Comparison of ENCODE assay signal across 20 cellular contexts in the genomic region with DNA sequence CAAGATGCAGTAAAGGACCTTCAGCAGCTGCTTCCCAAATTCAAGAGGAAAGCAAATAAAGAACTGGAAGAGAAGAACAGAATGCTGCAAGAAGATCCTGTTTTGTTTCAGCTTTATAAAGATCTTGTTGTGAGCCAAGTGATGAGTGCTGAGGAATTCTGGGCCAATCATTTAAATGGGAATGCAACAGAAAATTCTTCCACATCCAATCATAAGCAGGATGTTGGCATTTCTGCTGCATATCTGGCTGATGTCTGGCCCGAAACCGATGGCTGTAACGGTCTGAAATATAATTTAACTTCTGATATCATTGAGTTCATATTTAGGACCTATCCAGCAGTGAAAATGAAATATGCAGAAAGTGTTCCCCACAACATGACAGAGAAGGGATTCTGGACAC.
DNase-seq lines count a peak whose midpoint lies in the region; FAIRE-seq and TF ChIP-seq lines count a peak whose summit lies in the region.
"Had no signal": no experiment of that assay in that cellular context is flagged by ENCODE, and none has a peak within 500 bp of the region (broad histone marks: within the 10 kb centered on the region; RNA-seq: fewer than 3 reads in every experiment).

No MANE protein-coding gene starts in this region.

- H3K27ac Mint-ChIP-seq in type B pancreatic cell = no peak overlapping the region
- H3K27ac Mint-ChIP-seq: B cell; CD4-positive, alpha-beta memory T cell; H9; IgD-negative memory B cell had no signal

- H3K27me3 ChIP-seq in SK-N-SH (ENCODE audit: insufficient read depth) = no peaks in the 10 kb centered on the region

- peak overlapping the region; percentile 43; the same call in 1 of the 2 replicates for H3K4me2 ChIP-seq in SK-N-SH

- peaks cover 19% of the 10 kb centered on the region for H3K4me1 Mint-ChIP-seq in type B pancreatic cell (ENCODE audit: unreplicated experiment)
- H3K4me1 Mint-ChIP-seq: B cell; CD4-positive, alpha-beta memory T cell; IgD-negative memory B cell had no signal

- H3K9ac ChIP-seq in SK-N-SH = no peak overlapping the region

- no peak for TF ChIP-seq CTCF in SK-N-SH (IDR thresholded peaks at IDR 0.05)
- TF ChIP-seq CTCF in type B pancreatic cell (conservative IDR thresholded peaks at IDR 0.05) = no peak
- TF ChIP-seq CTCF in lower leg skin (IDR thresholded peaks at IDR 0.05) = no peak

- H3K36me3 Mint-ChIP-seq in type B pancreatic cell = no peaks in the 10 kb centered on the region
- H3K36me3 Mint-ChIP-seq: CD4-positive, alpha-beta memory T cell; IgD-negative memory B cell had no signal

- 21% methylated on average over 3 of the region's 3 CpGs for WGBS in SK-N-SH (ENCODE audit: low lambda C conversion rate)
- WGBS in lower leg skin, 2 donors = 56 to 70% methylated on average over 3 of the region's 3 CpGs

- H3F3A ChIP-seq in SK-N-SH (replicated peaks; ENCODE audit: insufficient read depth) = no peaks in the 10 kb centered on the region

- H3K9me3 Mint-ChIP-seq in type B pancreatic cell = peaks cover 2% of the 10 kb centered on the region
- H3K9me3 Mint-ChIP-seq: IgD-negative memory B cell had no signal

- H3K4me3 Mint-ChIP-seq in type B pancreatic cell = no peak overlapping the region
- H3K4me3 Mint-ChIP-seq: B cell; CD4-positive, alpha-beta memory T cell; H9; IgD-negative memory B cell had no signal

- no peak; a peak in 1 of 4 replicates for TF ChIP-seq EP300 in SK-N-SH (IDR thresholded peaks at IDR 0.05; ENCODE audit: borderline replicate concordance in 1 of 2, low read depth in 1 of 2, low read length in 1 of 2)

- no peak for TF ChIP-seq POLR2A in lower leg skin (IDR thresholded peaks at IDR 0.05)

- H3K27me3 Mint-ChIP-seq in type B pancreatic cell = peaks cover 8% of the 10 kb centered on the region
- H3K27me3 Mint-ChIP-seq: CD4-positive, alpha-beta memory T cell had no signal

- H2AFZ ChIP-seq in SK-N-SH (ENCODE audit: low read depth) = peak overlapping the region; percentile 74

- H3K4me1 ChIP-seq in SK-N-SH (ENCODE audit: control insufficient read depth in 1 of 2, insufficient read depth in 2 of 2, low read depth in 1 of 2, low read length in 1 of 2) = peaks cover 18 to 43% of the 10 kb centered on the region in 2 experiments

- H3K4me3 ChIP-seq in SK-N-SH (ENCODE audit: low read depth in 2 of 2, low read length in 1 of 2) (0 out of 4 replicates have a peak overlapping the region, but pooled peaks of 1 of the 2 experiments have one; percentile 11), lower leg skin (ENCODE audit: low read depth, poor library complexity, severe bottlenecking) (no peak overlapping the region)

- H3K79me2 ChIP-seq in SK-N-SH (ENCODE audit: insufficient read depth) = no peaks in the 10 kb centered on the region

- H4K20me1 ChIP-seq in SK-N-SH (ENCODE audit: insufficient read depth) = no peaks in the 10 kb centered on the region

- no peak for TF ChIP-seq RAD21 in SK-N-SH (IDR thresholded peaks at IDR 0.05; ENCODE audit: low read length)

- FAIRE-seq in GM19239 (lab: Jason Lieb, UNC) = no peak
- FAIRE-seq: GM12891 had no signal

- no peaks in the 10 kb centered on the region for H3K36me3 ChIP-seq in SK-N-SH (replicated peaks in 1 of 2; ENCODE audit: control insufficient read depth in 1 of 2, insufficient read depth in 2 of 2, low read length in 1 of 2)

- POLR2A ChIA-PET in SK-N-SH (lab: Yijun Ruan, JAX) = interaction anchor here (1.1 kb wide), 1 partner anchor 176 kb away, joined by 3 read pairs; a partner anchor contains a TSS

- intact Hi-C loops in lower leg skin (cut with DNase I; ENCODE audit: low total_unique reads) = no loop called here

- H3K9me2 ChIP-seq in SK-N-SH = no peaks in the 10 kb centered on the region

- CTCF ChIA-PET in SK-N-SH (lab: Yijun Ruan, JAX) = interaction anchor here (0.6 to 2.8 kb wide), 5 partner anchors 9 to 358 kb away, joined by 3 to 12 read pairs (median 4); no protein-coding TSS in a partner anchor

- peak overlapping the region; percentile 46 to 99; a peak in 3 of 4 replicates for H3K27ac ChIP-seq in SK-N-SH (ENCODE audit: low read depth in 2 of 2, low read length in 1 of 2)
- H3K27ac ChIP-seq: 22Rv1, C4-2B had no signal

- peak; percentile 21 for DNase-seq in AG08395 (ENCODE audit: low spot score)
- peak; percentile 17 for DNase-seq in GM03348 (ENCODE audit: low spot score)
- DNase-seq in SK-N-SH = no peak
- peak; percentile 4 for DNase-seq in middle frontal gyrus (ENCODE audit: extremely low spot score, low spot score)
- DNase-seq in type B pancreatic cell (ENCODE audit: extremely low spot score, unreplicated experiment) = no peak
- DNase-seq in lower leg skin (ENCODE audit: low spot score in 2 of 2) = no peak
- DNase-seq in amniotic stem cell (lab: John Stamatoyannopoulos, UW) = no peak
- DNase-seq in GM19239 (ENCODE audit: insufficient read length, low spot score) = no peak
- DNase-seq: CD4-positive, alpha-beta memory T cell; COR-L47; DND-41; GF-D8; GOT3; H9; KG1 had no signal

- no peaks in the 10 kb centered on the region for H3K9me3 ChIP-seq in SK-N-SH

TF ChIP-seq in SK-N-SH, 30 proteins besides CTCF, POLR2A, EP300 and RAD21 (continues in another document):
- TF ChIP-seq MEF2A (IDR thresholded peaks at IDR 0.05; ENCODE audit: borderline replicate concordance, low read depth) (no peak), EZH2phosphoT487 (IDR thresholded peaks at IDR 0.05; ENCODE audit: borderline replicate concordance, low read depth) (no peak), POLR2AphosphoS5 (IDR thresholded peaks at IDR 0.05; ENCODE audit: low read depth, low read length) (no peak), SMC3 (IDR thresholded peaks at IDR 0.05; ENCODE audit: low read depth, low read length) (no peak), GABPA (IDR thresholded peaks at IDR 0.05; ENCODE audit: low read depth) (no peak), RFX5 (IDR thresholded peaks at IDR 0.05; ENCODE audit: low read length) (0 out of 2 replicates have a peak, but pooled peaks have one; percentile 49), RXRA (IDR thresholded peaks at IDR 0.05; ENCODE audit: borderline replicate concordance, low read depth) (no peak), ELF1 (IDR thresholded peaks at IDR 0.05) (no peak), TEAD4 (IDR thresholded peaks at IDR 0.05; ENCODE audit: borderline replicate concordance, insufficient read depth) (no peak), CHD2 (IDR thresholded peaks at IDR 0.05; ENCODE audit: low read length, partially characterized antibody) (no peak), FOXM1 (IDR thresholded peaks at IDR 0.05; ENCODE audit: low read depth) (no peak), NFIC (IDR thresholded peaks at IDR 0.05; ENCODE audit: borderline replicate concordance) (no peak), FOXJ3 (CRISPR knock-in tag; IDR thresholded peaks at IDR 0.05) (no peak), GATA2 (CRISPR knock-in tag; IDR thresholded peaks at IDR 0.05) (no peak), JUND (IDR thresholded peaks at IDR 0.05) (0 out of 2 replicates have a peak, but pooled peaks have one; percentile 15), FOSL2 (IDR thresholded peaks at IDR 0.05; ENCODE audit: borderline replicate concordance, low read depth) (0 out of 2 replicates have a peak, but pooled peaks have one; percentile 3), NRF1 (IDR thresholded peaks at IDR 0.05; ENCODE audit: low read depth, low read length) (no peak), TAF1 (IDR thresholded peaks at IDR 0.05; ENCODE audit: borderline replicate concordance, low read depth, low read length) (no peak), RCOR1 (IDR thresholded peaks at IDR 0.05; ENCODE audit: low read length) (0 out of 2 replicates have a peak, but pooled peaks have one; percentile 7)
- TF ChIP-seq, protein P1, sequence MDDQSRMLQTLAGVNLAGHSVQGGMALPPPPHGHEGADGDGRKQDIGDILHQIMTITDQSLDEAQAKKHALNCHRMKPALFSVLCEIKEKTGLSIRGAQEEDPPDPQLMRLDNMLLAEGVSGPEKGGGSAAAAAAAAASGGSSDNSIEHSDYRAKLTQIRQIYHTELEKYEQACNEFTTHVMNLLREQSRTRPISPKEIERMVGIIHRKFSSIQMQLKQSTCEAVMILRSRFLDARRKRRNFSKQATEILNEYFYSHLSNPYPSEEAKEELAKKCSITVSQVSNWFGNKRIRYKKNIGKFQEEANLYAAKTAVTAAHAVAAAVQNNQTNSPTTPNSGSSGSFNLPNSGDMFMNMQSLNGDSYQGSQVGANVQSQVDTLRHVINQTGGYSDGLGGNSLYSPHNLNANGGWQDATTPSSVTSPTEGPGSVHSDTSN (IDR thresholded peaks at IDR 0.05) = no peak
- TF ChIP-seq, protein P2, sequence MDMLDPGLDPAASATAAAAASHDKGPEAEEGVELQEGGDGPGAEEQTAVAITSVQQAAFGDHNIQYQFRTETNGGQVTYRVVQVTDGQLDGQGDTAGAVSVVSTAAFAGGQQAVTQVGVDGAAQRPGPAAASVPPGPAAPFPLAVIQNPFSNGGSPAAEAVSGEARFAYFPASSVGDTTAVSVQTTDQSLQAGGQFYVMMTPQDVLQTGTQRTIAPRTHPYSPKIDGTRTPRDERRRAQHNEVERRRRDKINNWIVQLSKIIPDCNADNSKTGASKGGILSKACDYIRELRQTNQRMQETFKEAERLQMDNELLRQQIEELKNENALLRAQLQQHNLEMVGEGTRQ (IDR thresholded peaks at IDR 0.05; ENCODE audit: borderline replicate concordance, low read depth, low read length) = no peak
- TF ChIP-seq, protein P3, sequence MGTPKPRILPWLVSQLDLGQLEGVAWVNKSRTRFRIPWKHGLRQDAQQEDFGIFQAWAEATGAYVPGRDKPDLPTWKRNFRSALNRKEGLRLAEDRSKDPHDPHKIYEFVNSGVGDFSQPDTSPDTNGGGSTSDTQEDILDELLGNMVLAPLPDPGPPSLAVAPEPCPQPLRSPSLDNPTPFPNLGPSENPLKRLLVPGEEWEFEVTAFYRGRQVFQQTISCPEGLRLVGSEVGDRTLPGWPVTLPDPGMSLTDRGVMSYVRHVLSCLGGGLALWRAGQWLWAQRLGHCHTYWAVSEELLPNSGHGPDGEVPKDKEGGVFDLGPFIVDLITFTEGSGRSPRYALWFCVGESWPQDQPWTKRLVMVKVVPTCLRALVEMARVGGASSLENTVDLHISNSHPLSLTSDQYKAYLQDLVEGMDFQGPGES (IDR thresholded peaks at IDR 0.05; ENCODE audit: low read depth, low read length) = no peak
- TF ChIP-seq, protein P4, sequence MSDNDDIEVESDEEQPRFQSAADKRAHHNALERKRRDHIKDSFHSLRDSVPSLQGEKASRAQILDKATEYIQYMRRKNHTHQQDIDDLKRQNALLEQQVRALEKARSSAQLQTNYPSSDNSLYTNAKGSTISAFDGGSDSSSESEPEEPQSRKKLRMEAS (IDR thresholded peaks at IDR 0.05; ENCODE audit: low read depth) = no peak
- TF ChIP-seq, protein P5, sequence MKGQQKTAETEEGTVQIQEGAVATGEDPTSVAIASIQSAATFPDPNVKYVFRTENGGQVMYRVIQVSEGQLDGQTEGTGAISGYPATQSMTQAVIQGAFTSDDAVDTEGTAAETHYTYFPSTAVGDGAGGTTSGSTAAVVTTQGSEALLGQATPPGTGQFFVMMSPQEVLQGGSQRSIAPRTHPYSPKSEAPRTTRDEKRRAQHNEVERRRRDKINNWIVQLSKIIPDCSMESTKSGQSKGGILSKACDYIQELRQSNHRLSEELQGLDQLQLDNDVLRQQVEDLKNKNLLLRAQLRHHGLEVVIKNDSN (IDR thresholded peaks at IDR 0.05; ENCODE audit: borderline replicate concordance, low read depth) = no peak

Comparison
In these comparisons a context has a peak if more than half of its experiments do, and no peak if none do; other contexts are left out.
1. DNase-seq: peak in AG08395 (single experiment), GM03348 (single experiment) and middle frontal gyrus (single experiment); none in SK-N-SH (single experiment), type B pancreatic cell (single experiment), lower leg skin (0 of 2), amniotic stem cell (single experiment) and GM19239 (single experiment).